Comparison of ENCODE assay signal across 1 cellular context in the genomic region with DNA sequence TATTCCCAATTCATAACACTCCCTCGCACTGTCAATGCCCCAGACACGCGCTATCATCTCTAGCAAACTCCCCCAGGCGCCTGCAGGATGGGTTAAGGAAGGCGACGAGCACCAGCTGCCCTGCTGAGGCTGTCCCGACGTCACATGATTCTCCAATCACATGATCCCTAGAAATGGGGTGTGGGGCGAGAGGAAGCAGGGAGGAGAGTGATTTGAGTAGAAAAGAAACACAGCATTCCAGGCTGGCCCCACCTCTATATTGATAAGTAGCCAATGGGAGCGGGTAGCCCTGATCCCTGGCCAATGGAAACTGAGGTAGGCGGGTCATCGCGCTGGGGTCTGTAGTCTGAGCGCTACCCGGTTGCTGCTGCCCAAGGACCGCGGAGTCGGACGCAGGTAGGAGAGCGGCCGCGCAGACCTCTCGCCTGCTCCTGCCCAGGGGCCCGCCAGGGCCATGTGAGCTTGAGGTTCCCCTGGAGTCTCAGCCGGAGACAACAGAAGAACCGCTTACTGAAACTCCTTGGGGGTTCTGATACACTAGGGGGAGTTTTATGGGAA.
A peak's percentile ranks its signal among the peaks of the same experiment; 100 is the strongest.
TF ChIP-seq lines count a peak whose summit lies in the region.

TSS of gene GRN (plus strand) at position 364 of the 558 bp plus-strand sequence. CDS start 3,863 bp downstream, outside the sequence.

TF ChIP-seq in HepG2, 621 proteins besides CTCF, POLR2A, EP300 and RAD21 (continued from another document and continues in another):
- TF ChIP-seq ZFP36L2 (CRISPR knock-in tag; IDR thresholded peaks at IDR 0.05), result peak; percentile 57; the same call in 1 of the 2 replicates
- TF ChIP-seq SP4 (CRISPR knock-in tag; IDR thresholded peaks at IDR 0.05), result 0 out of 2 replicates have a peak, but pooled peaks have one; percentile 50
- 0 out of 2 replicates have a peak, but pooled peaks have one; percentile 11 for TF ChIP-seq HMG20A (CRISPR knock-in tag; IDR thresholded peaks at IDR 0.05; ENCODE audit: borderline replicate concordance)
- TF ChIP-seq, protein P1, sequence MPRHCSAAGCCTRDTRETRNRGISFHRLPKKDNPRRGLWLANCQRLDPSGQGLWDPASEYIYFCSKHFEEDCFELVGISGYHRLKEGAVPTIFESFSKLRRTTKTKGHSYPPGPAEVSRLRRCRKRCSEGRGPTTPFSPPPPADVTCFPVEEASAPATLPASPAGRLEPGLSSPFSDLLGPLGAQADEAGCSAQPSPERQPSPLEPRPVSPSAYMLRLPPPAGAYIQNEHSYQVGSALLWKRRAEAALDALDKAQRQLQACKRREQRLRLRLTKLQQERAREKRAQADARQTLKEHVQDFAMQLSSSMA (CRISPR knock-in tag; IDR thresholded peaks at IDR 0.05), result peak; percentile 71; the same call in 1 of the 2 replicates
- TF ChIP-seq SIX1 (CRISPR knock-in tag; IDR thresholded peaks at IDR 0.05; ENCODE audit: borderline replicate concordance), result peak; percentile 42; the same call in 1 of the 2 replicates
- TF ChIP-seq, protein P2, sequence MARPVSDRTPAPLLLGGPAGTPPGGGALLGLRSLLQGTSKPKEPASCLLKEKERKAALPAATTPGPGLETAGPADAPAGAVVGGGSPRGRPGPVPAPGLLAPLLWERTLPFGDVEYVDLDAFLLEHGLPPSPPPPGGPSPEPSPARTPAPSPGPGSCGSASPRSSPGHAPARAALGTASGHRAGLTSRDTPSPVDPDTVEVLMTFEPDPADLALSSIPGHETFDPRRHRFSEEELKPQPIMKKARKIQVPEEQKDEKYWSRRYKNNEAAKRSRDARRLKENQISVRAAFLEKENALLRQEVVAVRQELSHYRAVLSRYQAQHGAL (CRISPR knock-in tag; IDR thresholded peaks at IDR 0.05; ENCODE audit: not compliant biosample characterization), result no peak
- no peak for TF ChIP-seq ZNF484 (CRISPR knock-in tag; IDR thresholded peaks at IDR 0.05; ENCODE audit: borderline replicate concordance, low read depth)
- TF ChIP-seq ARNT2 (CRISPR knock-in tag; IDR thresholded peaks at IDR 0.05; ENCODE audit: low read depth), result peak; percentile 69; the same call in 1 of the 2 replicates
- TF ChIP-seq SMYD3 (CRISPR knock-in tag; IDR thresholded peaks at IDR 0.05), result no peak; the same call in 1 of the 2 replicates
- TF ChIP-seq, protein P3, sequence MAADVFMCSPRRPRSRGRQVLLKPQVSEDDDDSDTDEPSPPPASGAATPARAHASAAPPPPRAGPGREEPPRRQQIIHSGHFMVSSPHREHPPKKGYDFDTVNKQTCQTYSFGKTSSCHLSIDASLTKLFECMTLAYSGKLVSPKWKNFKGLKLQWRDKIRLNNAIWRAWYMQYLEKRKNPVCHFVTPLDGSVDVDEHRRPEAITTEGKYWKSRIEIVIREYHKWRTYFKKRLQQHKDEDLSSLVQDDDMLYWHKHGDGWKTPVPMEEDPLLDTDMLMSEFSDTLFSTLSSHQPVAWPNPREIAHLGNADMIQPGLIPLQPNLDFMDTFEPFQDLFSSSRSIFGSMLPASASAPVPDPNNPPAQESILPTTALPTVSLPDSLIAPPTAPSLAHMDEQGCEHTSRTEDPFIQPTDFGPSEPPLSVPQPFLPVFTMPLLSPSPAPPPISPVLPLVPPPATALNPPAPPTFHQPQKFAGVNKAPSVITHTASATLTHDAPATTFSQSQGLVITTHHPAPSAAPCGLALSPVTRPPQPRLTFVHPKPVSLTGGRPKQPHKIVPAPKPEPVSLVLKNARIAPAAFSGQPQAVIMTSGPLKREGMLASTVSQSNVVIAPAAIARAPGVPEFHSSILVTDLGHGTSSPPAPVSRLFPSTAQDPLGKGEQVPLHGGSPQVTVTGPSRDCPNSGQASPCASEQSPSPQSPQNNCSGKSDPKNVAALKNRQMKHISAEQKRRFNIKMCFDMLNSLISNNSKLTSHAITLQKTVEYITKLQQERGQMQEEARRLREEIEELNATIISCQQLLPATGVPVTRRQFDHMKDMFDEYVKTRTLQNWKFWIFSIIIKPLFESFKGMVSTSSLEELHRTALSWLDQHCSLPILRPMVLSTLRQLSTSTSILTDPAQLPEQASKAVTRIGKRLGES (CRISPR knock-in tag; IDR thresholded peaks at IDR 0.05; ENCODE audit: borderline replicate concordance), result no peak
- no peak for TF ChIP-seq MAFK (conservative IDR thresholded peaks at IDR 0.05 in 1 of 2, IDR thresholded peaks at IDR 0.05 in 1 of 2; ENCODE audit: low read length in 2 of 2)
- no peak for TF ChIP-seq ZNF362 (CRISPR knock-in tag; IDR thresholded peaks at IDR 0.05; ENCODE audit: borderline replicate concordance)
- TF ChIP-seq SATB2 (CRISPR knock-in tag; IDR thresholded peaks at IDR 0.05), result peak; percentile 75; the same call in 1 of the 2 replicates
- TF ChIP-seq, protein P4, sequence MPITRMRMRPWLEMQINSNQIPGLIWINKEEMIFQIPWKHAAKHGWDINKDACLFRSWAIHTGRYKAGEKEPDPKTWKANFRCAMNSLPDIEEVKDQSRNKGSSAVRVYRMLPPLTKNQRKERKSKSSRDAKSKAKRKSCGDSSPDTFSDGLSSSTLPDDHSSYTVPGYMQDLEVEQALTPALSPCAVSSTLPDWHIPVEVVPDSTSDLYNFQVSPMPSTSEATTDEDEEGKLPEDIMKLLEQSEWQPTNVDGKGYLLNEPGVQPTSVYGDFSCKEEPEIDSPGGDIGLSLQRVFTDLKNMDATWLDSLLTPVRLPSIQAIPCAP (CRISPR knock-in tag; IDR thresholded peaks at IDR 0.05; ENCODE audit: low read depth), result no peak
- TF ChIP-seq RFXAP (CRISPR knock-in tag; IDR thresholded peaks at IDR 0.05; ENCODE audit: borderline replicate concordance), result peak; percentile 81; the same call in 1 of the 2 replicates
- TF ChIP-seq, protein P5, sequence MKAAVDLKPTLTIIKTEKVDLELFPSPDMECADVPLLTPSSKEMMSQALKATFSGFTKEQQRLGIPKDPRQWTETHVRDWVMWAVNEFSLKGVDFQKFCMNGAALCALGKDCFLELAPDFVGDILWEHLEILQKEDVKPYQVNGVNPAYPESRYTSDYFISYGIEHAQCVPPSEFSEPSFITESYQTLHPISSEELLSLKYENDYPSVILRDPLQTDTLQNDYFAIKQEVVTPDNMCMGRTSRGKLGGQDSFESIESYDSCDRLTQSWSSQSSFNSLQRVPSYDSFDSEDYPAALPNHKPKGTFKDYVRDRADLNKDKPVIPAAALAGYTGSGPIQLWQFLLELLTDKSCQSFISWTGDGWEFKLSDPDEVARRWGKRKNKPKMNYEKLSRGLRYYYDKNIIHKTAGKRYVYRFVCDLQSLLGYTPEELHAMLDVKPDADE (CRISPR knock-in tag; IDR thresholded peaks at IDR 0.05), result no peak
- TF ChIP-seq ZNF773 (CRISPR knock-in tag; IDR thresholded peaks at IDR 0.05; ENCODE audit: borderline replicate concordance), result no peak
- TF ChIP-seq ZSCAN21 (CRISPR knock-in tag; IDR thresholded peaks at IDR 0.05; ENCODE audit: borderline replicate concordance), result no peak; the same call in 1 of the 2 replicates
- TF ChIP-seq PLRG1 (conservative IDR thresholded peaks at IDR 0.05), result no peak
- TF ChIP-seq HOXA9 (CRISPR knock-in tag; IDR thresholded peaks at IDR 0.05; ENCODE audit: borderline replicate concordance), result no peak
- no peak for TF ChIP-seq FOSL1 (CRISPR knock-in tag; IDR thresholded peaks at IDR 0.05; ENCODE audit: borderline replicate concordance)
- no peak for TF ChIP-seq HOXA7 (CRISPR knock-in tag; IDR thresholded peaks at IDR 0.05)
- TF ChIP-seq RBM22 (optimal IDR thresholded peaks at IDR 0.05; ENCODE audit: low read length), result no peak
- peak; percentile 67; the same call in 1 of the 2 replicates for TF ChIP-seq KDM4B (CRISPR knock-in tag; IDR thresholded peaks at IDR 0.05)
- no peak for TF ChIP-seq CCAR2 (optimal IDR thresholded peaks at IDR 0.05; ENCODE audit: low read depth, low read length)
- TF ChIP-seq ZNF468 (CRISPR knock-in tag; IDR thresholded peaks at IDR 0.05), result no peak
- peak; percentile 16 for TF ChIP-seq ZNF781 (CRISPR knock-in tag; IDR thresholded peaks at IDR 0.05; ENCODE audit: borderline replicate concordance, not compliant biosample characterization)
- TF ChIP-seq KLF6 (CRISPR knock-in tag; IDR thresholded peaks at IDR 0.05), result peak; percentile 55; the same call in 1 of the 2 replicates
- TF ChIP-seq, protein P6, sequence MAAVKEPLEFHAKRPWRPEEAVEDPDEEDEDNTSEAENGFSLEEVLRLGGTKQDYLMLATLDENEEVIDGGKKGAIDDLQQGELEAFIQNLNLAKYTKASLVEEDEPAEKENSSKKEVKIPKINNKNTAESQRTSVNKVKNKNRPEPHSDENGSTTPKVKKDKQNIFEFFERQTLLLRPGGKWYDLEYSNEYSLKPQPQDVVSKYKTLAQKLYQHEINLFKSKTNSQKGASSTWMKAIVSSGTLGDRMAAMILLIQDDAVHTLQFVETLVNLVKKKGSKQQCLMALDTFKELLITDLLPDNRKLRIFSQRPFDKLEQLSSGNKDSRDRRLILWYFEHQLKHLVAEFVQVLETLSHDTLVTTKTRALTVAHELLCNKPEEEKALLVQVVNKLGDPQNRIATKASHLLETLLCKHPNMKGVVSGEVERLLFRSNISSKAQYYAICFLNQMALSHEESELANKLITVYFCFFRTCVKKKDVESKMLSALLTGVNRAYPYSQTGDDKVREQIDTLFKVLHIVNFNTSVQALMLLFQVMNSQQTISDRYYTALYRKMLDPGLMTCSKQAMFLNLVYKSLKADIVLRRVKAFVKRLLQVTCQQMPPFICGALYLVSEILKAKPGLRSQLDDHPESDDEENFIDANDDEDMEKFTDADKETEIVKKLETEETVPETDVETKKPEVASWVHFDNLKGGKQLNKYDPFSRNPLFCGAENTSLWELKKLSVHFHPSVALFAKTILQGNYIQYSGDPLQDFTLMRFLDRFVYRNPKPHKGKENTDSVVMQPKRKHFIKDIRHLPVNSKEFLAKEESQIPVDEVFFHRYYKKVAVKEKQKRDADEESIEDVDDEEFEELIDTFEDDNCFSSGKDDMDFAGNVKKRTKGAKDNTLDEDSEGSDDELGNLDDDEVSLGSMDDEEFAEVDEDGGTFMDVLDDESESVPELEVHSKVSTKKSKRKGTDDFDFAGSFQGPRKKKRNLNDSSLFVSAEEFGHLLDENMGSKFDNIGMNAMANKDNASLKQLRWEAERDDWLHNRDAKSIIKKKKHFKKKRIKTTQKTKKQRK (IDR thresholded peaks at IDR 0.05; ENCODE audit: low read length), result no peak
- TF ChIP-seq ZNF18 (CRISPR knock-in tag; IDR thresholded peaks at IDR 0.05; ENCODE audit: insufficient replicate concordance), result peak; percentile 56
- TF ChIP-seq TRIM22 (IDR thresholded peaks at IDR 0.05), result no peak
- TF ChIP-seq PITX1 (CRISPR knock-in tag; IDR thresholded peaks at IDR 0.05), result no peak
- peak; percentile 50; the same call in 1 of the 2 replicates for TF ChIP-seq ZKSCAN8 (CRISPR knock-in tag; IDR thresholded peaks at IDR 0.05; ENCODE audit: borderline replicate concordance)
- TF ChIP-seq, protein P7, sequence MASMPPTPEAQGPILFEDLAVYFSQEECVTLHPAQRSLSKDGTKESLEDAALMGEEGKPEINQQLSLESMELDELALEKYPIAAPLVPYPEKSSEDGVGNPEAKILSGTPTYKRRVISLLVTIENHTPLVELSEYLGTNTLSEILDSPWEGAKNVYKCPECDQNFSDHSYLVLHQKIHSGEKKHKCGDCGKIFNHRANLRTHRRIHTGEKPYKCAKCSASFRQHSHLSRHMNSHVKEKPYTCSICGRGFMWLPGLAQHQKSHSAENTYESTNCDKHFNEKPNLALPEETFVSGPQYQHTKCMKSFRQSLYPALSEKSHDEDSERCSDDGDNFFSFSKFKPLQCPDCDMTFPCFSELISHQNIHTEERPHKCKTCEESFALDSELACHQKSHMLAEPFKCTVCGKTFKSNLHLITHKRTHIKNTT (CRISPR knock-in tag; IDR thresholded peaks at IDR 0.05), result no peak
- no peak for TF ChIP-seq ZMAT5 (CRISPR knock-in tag; IDR thresholded peaks at IDR 0.05; ENCODE audit: borderline replicate concordance, low read depth)
- peak; percentile 95 for TF ChIP-seq FOXK2 (IDR thresholded peaks at IDR 0.05)
- TF ChIP-seq, protein P8, sequence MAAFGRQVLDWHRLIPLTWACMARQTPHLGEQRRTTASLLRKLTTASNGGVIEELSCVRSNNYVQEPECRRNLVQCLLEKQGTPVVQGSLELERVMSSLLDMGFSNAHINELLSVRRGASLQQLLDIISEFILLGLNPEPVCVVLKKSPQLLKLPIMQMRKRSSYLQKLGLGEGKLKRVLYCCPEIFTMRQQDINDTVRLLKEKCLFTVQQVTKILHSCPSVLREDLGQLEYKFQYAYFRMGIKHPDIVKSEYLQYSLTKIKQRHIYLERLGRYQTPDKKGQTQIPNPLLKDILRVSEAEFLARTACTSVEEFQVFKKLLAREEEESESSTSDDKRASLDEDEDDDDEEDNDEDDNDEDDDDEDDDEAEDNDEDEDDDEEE (CRISPR knock-in tag; IDR thresholded peaks at IDR 0.05), result no peak; the same call in 1 of the 2 replicates
